ENCODE assay signal across 27 cellular contexts in genomic region chr11:119713361-119714040, GRCh38. TPM values are rescaled to one million over a fixed set of nuclear protein-coding genes. Genes with fewer than 3 reads are reported as not detected.
DNase-seq lines count a peak whose midpoint lies in the region; ATAC-seq, FAIRE-seq and TF ChIP-seq lines count a peak whose summit lies in the region.
"Had no signal": no experiment of that assay in that cellular context is flagged by ENCODE, and none has a peak within 500 bp of the region (broad histone marks: within the 10 kb centered on the region; RNA-seq: fewer than 3 reads in every experiment).

No MANE protein-coding gene starts in this region.

- TF ChIP-seq CTCF in CD14-positive monocyte (IDR thresholded peaks at IDR 0.05) (no peak), OCI-LY3 (IDR thresholded peaks at IDR 0.05; ENCODE audit: low read depth, low read length) (no peak), pancreas (IDR thresholded peaks at IDR 0.05) (no peak)

- H3K9ac ChIP-seq in OCI-LY3 (ENCODE audit: low read length) = no peak overlapping the region

- H3K27me3 Mint-ChIP-seq in CD14-positive monocyte (ENCODE audit: low read depth in 3 of 3) (peaks cover 0 to 3% (median 1%) of the 10 kb centered on the region in 3 donors), immature natural killer cell (ENCODE audit: low read depth in 3 of 3) (peaks cover 13 to 19% (median 16%) of the 10 kb centered on the region in 3 donors)

- no peak for DNase-seq in CD14-positive monocyte (ENCODE audit: low spot score)
- peak; percentile 78 for DNase-seq in left kidney (ENCODE audit: low read depth, low spot score)
- DNase-seq in pancreas = peak in 3 of 6 donors; percentile 43 to 65 (median 64)
- DNase-seq in NCI-H524 treated with DMSO at 0.1 percent for 48 hours (lab: John Stamatoyannopoulos, UW) = no peak
- DNase-seq in immature natural killer cell = no peak
- DNase-seq: activated CD4-positive, CD25-positive, alpha-beta regulatory T cell treated with anti-CD3 and anti-CD28 coated beads, Interleukin-2, amount 50 U/mL, for 72 hours; activated CD8-positive, alpha-beta T cell treated with anti-CD3 and anti-CD28 coated beads for 36 hours; activated effector memory CD4-positive, alpha-beta T cell treated with anti-CD3 and anti-CD28 coated beads, Interleukin-2, amount 50 U/mL, for 16 hours; activated T-cell treated with anti-CD3 and anti-CD28 coated beads for 4 hours; CD4-positive, CD25-positive, alpha-beta regulatory T cell; effector CD4-positive, alpha-beta T cell; hippocampal formation; KG1; lower lobe of right lung; NCI-H1436 treated with DMSO at 0.1 percent for 48 hours; nucleus accumbens; SIG-M5; stimulated activated CD4-positive, alpha-beta T cell treated with anti-CD3 and anti-CD28 coated beads, Interleukin-2, amount 100 ng/mL, for 24 hours; T-cell; uterus had no signal

- H3K4me3 Mint-ChIP-seq in CD14-positive monocyte = no peak overlapping the region
- no peak overlapping the region for H3K4me3 Mint-ChIP-seq in immature natural killer cell
- H3K4me3 Mint-ChIP-seq: activated CD8-positive, alpha-beta T cell treated with anti-CD3 and anti-CD28 coated beads for 36 hours; CD4-positive, CD25-positive, alpha-beta regulatory T cell; T-cell had no signal

- H3K9me3 Mint-ChIP-seq in CD14-positive monocyte (peaks cover 0 to 4% (median 0%) of the 10 kb centered on the region in 7 donors), immature natural killer cell (no peaks in the 10 kb centered on the region)
- H3K9me3 Mint-ChIP-seq: activated CD8-positive, alpha-beta T cell treated with anti-CD3 and anti-CD28 coated beads for 36 hours; T-cell had no signal

- peaks cover 4% of the 10 kb centered on the region in 2 donors for H3K36me3 Mint-ChIP-seq in CD14-positive monocyte
- H3K36me3 Mint-ChIP-seq in immature natural killer cell = peaks cover 0 to 15% (median 0%) of the 10 kb centered on the region in 3 donors
- H3K36me3 Mint-ChIP-seq: CD4-positive, CD25-positive, alpha-beta regulatory T cell had no signal

- H3K79me2 ChIP-seq in OCI-LY3 (ENCODE audit: low read length) = peaks cover 97% of the 10 kb centered on the region

- H3K27ac ChIP-seq in OCI-LY3 (ENCODE audit: low read length) (no peak overlapping the region), pancreas (peak overlapping the region in 3 of 4 donors; percentile 22 to 56 (median 46))
- H3K27ac ChIP-seq: lower lobe of right lung, uterus had no signal

- H3K4me3 ChIP-seq in OCI-LY3 (ENCODE audit: low read length) (no peak overlapping the region), pancreas (no peak overlapping the region)
- H3K4me3 ChIP-seq: lower lobe of right lung, smooth muscle cell, uterus had no signal

- no peaks in the 10 kb centered on the region for H3K27me3 ChIP-seq in OCI-LY3 (ENCODE audit: low read depth, low read length)
- H3K27me3 ChIP-seq in pancreas = no peaks in the 10 kb centered on the region
- H3K27me3 ChIP-seq: uterus had no signal

- peaks cover 94% of the 10 kb centered on the region for H4K20me1 ChIP-seq in OCI-LY3 (ENCODE audit: insufficient read depth, low read length)

- FAIRE-seq in pancreas (lab: Jason Lieb, UNC) = no peak
- FAIRE-seq: frontal cortex, TTC549 had no signal

- H3K9me3 ChIP-seq in OCI-LY3 (ENCODE audit: insufficient read depth, low read length) (no peaks in the 10 kb centered on the region), pancreas (no peaks in the 10 kb centered on the region)
- H3K9me3 ChIP-seq: lower lobe of right lung, uterus had no signal

- H3K36me3 ChIP-seq in OCI-LY3 (replicated peaks; ENCODE audit: low read depth, low read length) = peaks cover 12% of the 10 kb centered on the region
- no peaks in the 10 kb centered on the region for H3K36me3 ChIP-seq in pancreas
- H3K36me3 ChIP-seq: lower lobe of right lung, uterus had no signal

- intact Hi-C loops in CD14-positive monocyte (cut with micrococcal nuclease) (no loop called here), pancreas (cut with DNase I) (no loop called here)

- ATAC-seq in pancreas = peak; percentile 55 to 88 (median 71)
- ATAC-seq in GM21723 (IDR thresholded peaks at IDR 0.05; ENCODE audit: unreplicated experiment) = no peak
- ATAC-seq in HG03175 (IDR thresholded peaks at IDR 0.05; ENCODE audit: unreplicated experiment) = no peak
- ATAC-seq: activated CD8-positive, alpha-beta T cell treated with anti-CD3 and anti-CD28 coated beads for 36 hours; HCT116; lower lobe of right lung; T-cell had no signal

- WGBS in pancreas, 2 donors = 39 to 40% methylated on average over 9 of the region's 9 CpGs

- peaks cover 63% of the 10 kb centered on the region for H3K4me1 Mint-ChIP-seq in CD14-positive monocyte
- peaks cover 13 to 18% of the 10 kb centered on the region in 2 donors for H3K4me1 Mint-ChIP-seq in immature natural killer cell
- H3K4me1 Mint-ChIP-seq: CD4-positive, CD25-positive, alpha-beta regulatory T cell had no signal

- H3K4me2 ChIP-seq in OCI-LY3 (ENCODE audit: low read length) = 0 out of 2 replicates have a peak overlapping the region, but pooled peaks have one; percentile 5
- H3K4me2 ChIP-seq: smooth muscle cell had no signal

- no peak overlapping the region for H2AFZ ChIP-seq in OCI-LY3 (ENCODE audit: low read depth, low read length)

- H3K4me1 ChIP-seq in OCI-LY3 (ENCODE audit: low read length) (peaks cover 18% of the 10 kb centered on the region), pancreas (peaks cover 15 to 18% (median 17%) of the 10 kb centered on the region in 3 donors)
- H3K4me1 ChIP-seq: lower lobe of right lung, uterus had no signal

- H3K27ac Mint-ChIP-seq in CD14-positive monocyte (peak overlapping the region in 5 of 7 donors; percentile 61 to 79 (median 64)), immature natural killer cell (no peak overlapping the region)
- H3K27ac Mint-ChIP-seq: activated CD8-positive, alpha-beta T cell treated with anti-CD3 and anti-CD28 coated beads for 36 hours; T-cell had no signal

RNA-seq across cellular contexts. Expression of gene NECTIN1, which starts 15.5 kb away (rescaled TPM):
- polyA plus RNA-seq in CD14-positive monocyte (under 1 TPM; 0.53 to 0.85 TPM), pancreas (1 to 10 TPM; 7.9 to 8.5 TPM), immature natural killer cell (under 1 TPM in 2 of 3 donors, not detected in 1; 0.41 to 0.52 TPM)
- total RNA-seq in pancreas = 10 to 100 TPM; 14.8 to 24.7 (median 22.2) TPM

Comparison
In these comparisons a context has a peak if more than half of its experiments do, and no peak if none do; other contexts are left out.
1. H3K27ac Mint-ChIP-seq: peak in CD14-positive monocyte (5 of 7); none in immature natural killer cell (0 of 6).
2. ATAC-seq: peak in pancreas (4 of 4); none in GM21723 (single experiment) and HG03175 (single experiment).
3. RNA of gene NECTIN1, which starts 15.5 kb away (polyA plus RNA-seq): 7.9 to 8.5 TPM in pancreas; 0.53 to 0.85 TPM in CD14-positive monocyte and 0.41 to 0.52 TPM in immature natural killer cell; every median in the first group is over 4 times any median in the second.